In the genomic region with DNA sequence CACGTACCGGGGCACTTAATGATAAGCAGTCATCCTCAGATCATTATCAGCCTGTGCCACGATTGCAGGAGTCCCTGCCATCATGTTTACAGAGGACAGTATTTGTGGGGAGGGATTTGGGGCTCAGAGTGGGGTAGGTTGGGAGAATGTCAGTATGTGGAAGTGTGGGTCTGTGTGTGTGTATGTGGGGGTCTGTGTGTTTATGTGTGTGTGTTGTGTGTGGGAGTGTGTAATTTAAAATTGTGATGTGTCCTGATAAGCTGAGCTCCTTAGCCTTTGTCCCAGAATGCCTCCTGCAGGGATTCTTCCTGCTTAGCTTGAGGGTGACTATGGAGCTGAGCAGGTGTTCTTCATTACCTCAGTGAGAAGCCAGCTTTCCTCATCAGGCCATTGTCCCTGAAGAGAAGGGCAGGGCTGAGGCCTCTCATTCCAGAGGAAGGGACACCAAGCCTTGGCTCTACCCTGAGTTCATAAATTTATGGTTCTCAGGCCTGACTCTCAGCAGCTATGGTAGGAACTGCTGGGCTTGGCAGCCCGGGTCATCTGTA, we compare ENCODE assay signal across 12 cellular contexts.
"Had no signal": no experiment of that assay in that cellular context is flagged by ENCODE, and none has a peak within 500 bp of the region (broad histone marks: within the 10 kb centered on the region; RNA-seq: fewer than 3 reads in every experiment).

No MANE protein-coding gene starts in this region.

- H3K36me3 Mint-ChIP-seq: activated naive CD4-positive, alpha-beta T cell treated with anti-CD3 and anti-CD28 coated beads, Interleukin-2, amount 50 U/mL, for 24 hours had no signal

- DNase-seq: activated CD4-positive, alpha-beta T cell treated with anti-CD3 and anti-CD28 coated beads, Interleukin-2, amount 50 U/mL, for 4 hours; activated CD4-positive, CD25-positive, alpha-beta regulatory T cell treated with anti-CD3 and anti-CD28 coated beads, Interleukin-2, amount 50 U/mL, for 72 hours; activated effector memory CD4-positive, alpha-beta T cell treated with Interleukin-2 at 50 U/mL for 16 hours; activated T-cell treated with anti-CD3 and anti-CD28 coated beads, Interleukin-2, amount 50 U/mL, for 1 hour; brain microvascular endothelial cell; cerebellar nuclear complex; dermis blood vessel endothelial cell; left colon; nephron progenitor cell; stimulated activated CD4-positive, alpha-beta T cell treated with anti-CD3 and anti-CD28 coated beads, Interleukin-12 subunit alpha, Interleukin-12 subunit beta, amount 100 ng/mL, for 4 hours; stimulated activated naive CD4-positive, alpha-beta T cell treated with Interleukin-2 at 50 U/mL for 16 hours had no signal

- H3K27ac Mint-ChIP-seq: activated naive CD4-positive, alpha-beta T cell treated with anti-CD3 and anti-CD28 coated beads, Interleukin-2, amount 50 U/mL, for 24 hours had no signal

- H3K27me3 Mint-ChIP-seq: activated naive CD4-positive, alpha-beta T cell treated with anti-CD3 and anti-CD28 coated beads, Interleukin-2, amount 50 U/mL, for 24 hours had no signal

- H3K27ac ChIP-seq: brain microvascular endothelial cell had no signal

- H3K27me3 ChIP-seq: brain microvascular endothelial cell had no signal

- ATAC-seq: left colon had no signal

- H3K9me3 Mint-ChIP-seq: activated naive CD4-positive, alpha-beta T cell treated with anti-CD3 and anti-CD28 coated beads, Interleukin-2, amount 50 U/mL, for 24 hours; nephron progenitor cell had no signal

- H3K4me3 Mint-ChIP-seq: activated naive CD4-positive, alpha-beta T cell treated with anti-CD3 and anti-CD28 coated beads, Interleukin-2, amount 50 U/mL, for 24 hours; nephron progenitor cell had no signal
